Comparison of ENCODE assay signal across 8 cellular contexts in genomic region chr7:44257618-44258422, GRCh38. TPM values are rescaled to one million over a fixed set of nuclear protein-coding genes. Genes with fewer than 3 reads are reported as not detected.
DNase-seq lines count a peak whose midpoint lies in the region; ATAC-seq and TF ChIP-seq lines count a peak whose summit lies in the region.

No MANE protein-coding gene starts in this region.

- CTCF ChIA-PET in activated naive CD4-positive, alpha-beta T cell treated with anti-CD3 and anti-CD28 coated beads for 36 hours (lab: Charles Lee): interaction anchor here (0.6 to 3.1 kb wide), 9 partner anchors 14 to 569 kb away, joined by 3 to 15 read pairs (median 3); partner anchors contain the start of gene NUDCD3

- no peaks in the 10 kb centered on the region for H3K27me3 Mint-ChIP-seq in activated naive CD4-positive, alpha-beta T cell treated with anti-CD3 and anti-CD28 coated beads for 36 hours (ENCODE audit: low read depth)
- H3K27me3 Mint-ChIP-seq in glutamatergic neuron (ENCODE audit: unreplicated experiment): peaks cover 25% of the 10 kb centered on the region

- no peak overlapping the region for H3K4me3 ChIP-seq in retinal pigment epithelial cell (ENCODE audit: low read length)

- peaks cover 29% of the 10 kb centered on the region for H3K4me1 Mint-ChIP-seq in activated naive CD4-positive, alpha-beta T cell treated with anti-CD3 and anti-CD28 coated beads for 36 hours (ENCODE audit: low read depth)
- peaks cover 47% of the 10 kb centered on the region for H3K4me1 Mint-ChIP-seq in glutamatergic neuron (ENCODE audit: low read depth, unreplicated experiment)

- peak overlapping the region; percentile 17 for H3K4me3 Mint-ChIP-seq in activated naive CD4-positive, alpha-beta T cell treated with anti-CD3 and anti-CD28 coated beads for 36 hours
- peak overlapping the region; percentile 43 for H3K4me3 Mint-ChIP-seq in glutamatergic neuron (ENCODE audit: unreplicated experiment)

- TF ChIP-seq CTCF in glutamatergic neuron (IDR thresholded peaks at IDR 0.05; ENCODE audit: partially characterized antibody, unreplicated experiment) (no peak), retinal pigment epithelial cell (conservative IDR thresholded peaks at IDR 0.05; ENCODE audit: low read depth, low read length) (peak; percentile 2)

- H3K36me3 Mint-ChIP-seq in activated naive CD4-positive, alpha-beta T cell treated with anti-CD3 and anti-CD28 coated beads for 36 hours (ENCODE audit: low read depth): no peaks in the 10 kb centered on the region
- peaks cover 4% of the 10 kb centered on the region for H3K36me3 Mint-ChIP-seq in glutamatergic neuron (ENCODE audit: unreplicated experiment)

- ATAC-seq in HG03066 (IDR thresholded peaks at IDR 0.05; ENCODE audit: low read depth, unreplicated experiment): peak; percentile 94

- DNase-seq in NCI-H1694 treated with DMSO at 0.1 percent for 48 hours (lab: John Stamatoyannopoulos, UW) (peak; percentile 19), NCI-H1694 (lab: John Stamatoyannopoulos, UW) (no peak), SHP77 (lab: John Stamatoyannopoulos, UW) (peak; percentile 60 to 66), glutamatergic neuron (peak; percentile 55), retinal pigment epithelial cell (ENCODE audit: low read depth) (peak; percentile 67), NCI-H526 treated with DMSO at 0.1 percent for 48 hours (lab: John Stamatoyannopoulos, UW) (no peak)
- peak; percentile 90 for DNase-seq in activated naive CD4-positive, alpha-beta T cell treated with anti-CD3 and anti-CD28 coated beads for 36 hours

- H3K9me3 Mint-ChIP-seq in activated naive CD4-positive, alpha-beta T cell treated with anti-CD3 and anti-CD28 coated beads for 36 hours: no peaks in the 10 kb centered on the region
- H3K9me3 Mint-ChIP-seq in glutamatergic neuron (ENCODE audit: unreplicated experiment): peaks cover 15% of the 10 kb centered on the region

- intact Hi-C loops in activated naive CD4-positive, alpha-beta T cell treated with anti-CD3 and anti-CD28 coated beads for 36 hours (cut with micrococcal nuclease): loop anchor here (1.0 to 5.0 kb wide), 7 partner anchors 49 to 719 kb away; partner anchors contain the start of genes MYO1G, NUDCD3, POLM and TMED4

- peak overlapping the region; percentile 94 for H3K27ac Mint-ChIP-seq in activated naive CD4-positive, alpha-beta T cell treated with anti-CD3 and anti-CD28 coated beads for 36 hours
- peak overlapping the region; percentile 79 for H3K27ac Mint-ChIP-seq in glutamatergic neuron (ENCODE audit: unreplicated experiment)

RNA-seq across cellular contexts. Expression of gene YKT6, which starts 57.0 kb away (rescaled TPM):
- total RNA-seq in activated naive CD4-positive, alpha-beta T cell treated with anti-CD3 and anti-CD28 coated beads for 36 hours: 10 to 100 TPM; 53.5 to 57.3 TPM
- 178 TPM for total RNA-seq in glutamatergic neuron (ENCODE audit: unreplicated experiment)

Comparison
In these comparisons a context has a peak if more than half of its experiments do, and no peak if none do; other contexts are left out.
1. DNase-seq: peak in NCI-H1694 treated with DMSO at 0.1 percent for 48 hours (single experiment), SHP77 (2 of 2), activated naive CD4-positive, alpha-beta T cell treated with anti-CD3 and anti-CD28 coated beads for 36 hours (single experiment), glutamatergic neuron (single experiment) and retinal pigment epithelial cell (single experiment); none in NCI-H1694 (single experiment) and NCI-H526 treated with DMSO at 0.1 percent for 48 hours (single experiment).